ENCODE assay signal across 8 cellular contexts in genomic region chr1:82686774-82687173, GRCh38.
"Had no signal": no experiment of that assay in that cellular context is flagged by ENCODE, and none has a peak within 500 bp of the region (broad histone marks: within the 10 kb centered on the region; RNA-seq: fewer than 3 reads in every experiment).

No MANE protein-coding gene starts in this region.

- H3K4me2 ChIP-seq: GM23338 had no signal

- ATAC-seq: GM23338 had no signal

- H3K4me3 ChIP-seq: GM23338 had no signal

- H2AFZ ChIP-seq: GM23338 had no signal

- DNase-seq: H9, HCEC 1CT, Kasumi-1, KG1 had no signal

- FAIRE-seq: H1, H54 had no signal

- H3K27ac ChIP-seq: HL-60 had no signal
